Comparison of ENCODE assay signal across 15 cellular contexts in genomic region chr20:58392286-58392685, GRCh38. TPM values are rescaled to one million over a fixed set of nuclear protein-coding genes. Genes with fewer than 3 reads are reported as not detected.
A peak's percentile ranks its signal among the peaks of the same experiment; 100 is the strongest.
DNase-seq lines count a peak whose midpoint lies in the region; ATAC-seq and TF ChIP-seq lines count a peak whose summit lies in the region.
"Had no signal": no experiment of that assay in that cellular context is flagged by ENCODE, and none has a peak within 500 bp of the region (broad histone marks: within the 10 kb centered on the region; RNA-seq: fewer than 3 reads in every experiment).

No MANE protein-coding gene starts in this region.

- ATAC-seq in activated T-cell treated with anti-CD3 and anti-CD28 coated beads, Interleukin-2, amount 50 U/mL, for 72 hours (replicated peaks in 1 of 2) = no peak
- ATAC-seq in memory B cell (ENCODE audit: low read depth) = no peak
- no peak for ATAC-seq in HG03095 (IDR thresholded peaks at IDR 0.05; ENCODE audit: unreplicated experiment)
- ATAC-seq: left colon; stimulated activated naive CD8-positive, alpha-beta T cell treated with anti-CD3 and anti-CD28 coated beads, Interleukin-15, amount 100 ng/mL, for 72 hours had no signal

- intact Hi-C loops in OCI-LY7 (cut with micrococcal nuclease; ENCODE audit: unreplicated experiment) = no loop called here

- peak overlapping the region; percentile 25 to 99 for H3K4me3 Mint-ChIP-seq in activated T-cell treated with anti-CD3 and anti-CD28 coated beads, Interleukin-2, amount 50 U/mL, for 72 hours
- H3K4me3 Mint-ChIP-seq in memory B cell (no peak overlapping the region), type B pancreatic cell (peak overlapping the region; percentile 26)
- H3K4me3 Mint-ChIP-seq: activated CD4-positive, alpha-beta T cell treated with anti-CD3 and anti-CD28 coated beads, Interleukin-2, amount 10 ng/mL, durations not matched to agents 7 days and 5 days had no signal

- no peak for DNase-seq in activated T-cell treated with anti-CD3 and anti-CD28 coated beads, Interleukin-2, amount 50 U/mL, for 72 hours
- no peak for DNase-seq in activated T-cell treated with anti-CD3 and anti-CD28 coated beads, Interleukin-2, amount 50 U/mL, for 48 hours
- DNase-seq in OCI-LY7 (ENCODE audit: low spot score) (no peak), memory B cell (ENCODE audit: low spot score in 2 of 2) (no peak), type B pancreatic cell (ENCODE audit: extremely low spot score, unreplicated experiment) (no peak), germinal center (ENCODE audit: low spot score) (no peak)
- no peak for DNase-seq in stimulated activated CD8-positive, alpha-beta memory T cell treated with anti-CD3 and anti-CD28 coated beads, Interleukin-4, amount 100 ng/mL, for 48 hours
- DNase-seq: activated CD4-positive, alpha-beta T cell treated with anti-CD3 and anti-CD28 coated beads, Interleukin-2, amount 10 ng/mL, durations not matched to agents 7 days and 5 days; amygdala; cerebellar nuclear complex; left colon; NCI-H1694 treated with DMSO at 0.1 percent for 48 hours; stimulated activated naive CD8-positive, alpha-beta T cell treated with anti-CD3 and anti-CD28 coated beads, Interleukin-15, amount 100 ng/mL, for 72 hours had no signal

- H3K36me3 Mint-ChIP-seq in activated T-cell treated with anti-CD3 and anti-CD28 coated beads, Interleukin-2, amount 50 U/mL, for 72 hours (ENCODE audit: insufficient read depth in 2 of 2) = peaks cover 17 to 24% of the 10 kb centered on the region in 2 donors
- peaks cover 15% of the 10 kb centered on the region for H3K36me3 Mint-ChIP-seq in memory B cell
- H3K36me3 Mint-ChIP-seq in type B pancreatic cell = peaks cover 38% of the 10 kb centered on the region

- peaks cover 40% of the 10 kb centered on the region for H3K4me1 ChIP-seq in OCI-LY7 (ENCODE audit: insufficient read depth, low read length, poor library complexity, severe bottlenecking)

- peaks cover 70% of the 10 kb centered on the region for H3K36me3 ChIP-seq in OCI-LY7 (ENCODE audit: insufficient read depth, low read length)
- H3K36me3 ChIP-seq: prostate gland had no signal

- H3K79me2 ChIP-seq in OCI-LY7 (ENCODE audit: insufficient read depth, low read depth, low read length) = peaks cover 81% of the 10 kb centered on the region

- H3K4me2 ChIP-seq in OCI-LY7 (ENCODE audit: low read length) = peak overlapping the region; percentile 88; the same call in 1 of the 2 replicates

- H3K4me1 Mint-ChIP-seq in activated T-cell treated with anti-CD3 and anti-CD28 coated beads, Interleukin-2, amount 50 U/mL, for 72 hours (ENCODE audit: low read depth) = peaks cover 78% of the 10 kb centered on the region
- H3K4me1 Mint-ChIP-seq in memory B cell (peaks cover 41% of the 10 kb centered on the region), type B pancreatic cell (ENCODE audit: unreplicated experiment) (peaks cover 54% of the 10 kb centered on the region)

- peaks cover 0 to 2% of the 10 kb centered on the region in 2 donors for H3K9me3 Mint-ChIP-seq in activated T-cell treated with anti-CD3 and anti-CD28 coated beads, Interleukin-2, amount 50 U/mL, for 72 hours
- H3K9me3 Mint-ChIP-seq in memory B cell (no peaks in the 10 kb centered on the region), type B pancreatic cell (no peaks in the 10 kb centered on the region)
- H3K9me3 Mint-ChIP-seq: activated CD4-positive, alpha-beta T cell treated with anti-CD3 and anti-CD28 coated beads, Interleukin-2, amount 10 ng/mL, durations not matched to agents 7 days and 5 days had no signal

- H3K27ac ChIP-seq in OCI-LY7 (ENCODE audit: low read depth, low read length, poor library complexity, severe bottlenecking) = no peak overlapping the region
- H3K27ac ChIP-seq: prostate gland had no signal

- peaks cover 40% of the 10 kb centered on the region for H4K20me1 ChIP-seq in OCI-LY7 (ENCODE audit: insufficient read depth, low read length)

- no peak overlapping the region for H2AFZ ChIP-seq in OCI-LY7 (ENCODE audit: low read length)

- H3K9me3 ChIP-seq in OCI-LY7 (ENCODE audit: low read length) = no peaks in the 10 kb centered on the region
- H3K9me3 ChIP-seq: prostate gland had no signal

- H3K27me3 Mint-ChIP-seq in activated T-cell treated with anti-CD3 and anti-CD28 coated beads, Interleukin-2, amount 50 U/mL, for 72 hours (ENCODE audit: low read depth) = no peaks in the 10 kb centered on the region
- no peaks in the 10 kb centered on the region for H3K27me3 Mint-ChIP-seq in memory B cell
- no peaks in the 10 kb centered on the region for H3K27me3 Mint-ChIP-seq in type B pancreatic cell
- H3K27me3 Mint-ChIP-seq: activated CD4-positive, alpha-beta T cell treated with anti-CD3 and anti-CD28 coated beads, Interleukin-2, amount 10 ng/mL, durations not matched to agents 7 days and 5 days; stimulated activated naive CD8-positive, alpha-beta T cell treated with anti-CD3 and anti-CD28 coated beads, Interleukin-15, amount 100 ng/mL, for 72 hours had no signal

- no peaks in the 10 kb centered on the region for H3K9me2 ChIP-seq in OCI-LY7 (ENCODE audit: insufficient read depth, low read length)

- CTCF ChIA-PET in OCI-LY7 (lab: Charles Lee; ENCODE audit: unreplicated experiment) = no interaction called here

- POLR2A ChIA-PET in OCI-LY7 (lab: Charles Lee) = interaction anchor here (0.6 to 0.9 kb wide), 2 partner anchors 16 to 260 kb away, joined by 3 read pairs; no protein-coding TSS in a partner anchor

- H3K27ac Mint-ChIP-seq in activated T-cell treated with anti-CD3 and anti-CD28 coated beads, Interleukin-2, amount 50 U/mL, for 72 hours = peak overlapping the region; percentile 71
- peak overlapping the region; percentile 31 for H3K27ac Mint-ChIP-seq in memory B cell
- H3K27ac Mint-ChIP-seq in type B pancreatic cell = peak overlapping the region; percentile 97
- H3K27ac Mint-ChIP-seq: stimulated activated naive CD8-positive, alpha-beta T cell treated with anti-CD3 and anti-CD28 coated beads, Interleukin-15, amount 100 ng/mL, for 72 hours had no signal

- BruUV-seq in OCI-LY7 (replicated peaks; lab: Mats Ljungman, UMichigan) = no TSS peak

- H3K4me3 ChIP-seq in OCI-LY7 (ENCODE audit: low read depth, low read length, poor library complexity, severe bottlenecking) = no peak overlapping the region
- H3K4me3 ChIP-seq: prostate gland had no signal

- TF ChIP-seq CTCF in OCI-LY7 (conservative IDR thresholded peaks at IDR 0.05; ENCODE audit: low read length) = no peak
- no peak for TF ChIP-seq CTCF in type B pancreatic cell (conservative IDR thresholded peaks at IDR 0.05)

RNA-seq across cellular contexts. Expression of gene VAPB, which starts 3.3 kb away (rescaled TPM):
- 10 to 100 TPM; 45.8 to 55.3 TPM for total RNA-seq in activated T-cell treated with anti-CD3 and anti-CD28 coated beads, Interleukin-2, amount 50 U/mL, for 72 hours
- total RNA-seq in OCI-LY7 (2014; rRNA removed; shearing (Covaris generic)) = 12.1 and 13.3 TPM in 2 replicates
- total RNA-seq in OCI-LY7 (2022) (41.8 and 43.2 TPM in 2 replicates), type B pancreatic cell (ENCODE audit: low replicate concordance) (58.9 and 62.6 TPM in 2 replicates)

Comparison
In these comparisons a context has a peak if more than half of its experiments do, and no peak if none do; other contexts are left out.
1. H3K27ac Mint-ChIP-seq: peak in every context shown above with its lines; median percentile 97 in type B pancreatic cell; 71 in activated T-cell treated with anti-CD3 and anti-CD28 coated beads, Interleukin-2, amount 50 U/mL, for 72 hours; 31 in memory B cell.